In the genomic region with DNA sequence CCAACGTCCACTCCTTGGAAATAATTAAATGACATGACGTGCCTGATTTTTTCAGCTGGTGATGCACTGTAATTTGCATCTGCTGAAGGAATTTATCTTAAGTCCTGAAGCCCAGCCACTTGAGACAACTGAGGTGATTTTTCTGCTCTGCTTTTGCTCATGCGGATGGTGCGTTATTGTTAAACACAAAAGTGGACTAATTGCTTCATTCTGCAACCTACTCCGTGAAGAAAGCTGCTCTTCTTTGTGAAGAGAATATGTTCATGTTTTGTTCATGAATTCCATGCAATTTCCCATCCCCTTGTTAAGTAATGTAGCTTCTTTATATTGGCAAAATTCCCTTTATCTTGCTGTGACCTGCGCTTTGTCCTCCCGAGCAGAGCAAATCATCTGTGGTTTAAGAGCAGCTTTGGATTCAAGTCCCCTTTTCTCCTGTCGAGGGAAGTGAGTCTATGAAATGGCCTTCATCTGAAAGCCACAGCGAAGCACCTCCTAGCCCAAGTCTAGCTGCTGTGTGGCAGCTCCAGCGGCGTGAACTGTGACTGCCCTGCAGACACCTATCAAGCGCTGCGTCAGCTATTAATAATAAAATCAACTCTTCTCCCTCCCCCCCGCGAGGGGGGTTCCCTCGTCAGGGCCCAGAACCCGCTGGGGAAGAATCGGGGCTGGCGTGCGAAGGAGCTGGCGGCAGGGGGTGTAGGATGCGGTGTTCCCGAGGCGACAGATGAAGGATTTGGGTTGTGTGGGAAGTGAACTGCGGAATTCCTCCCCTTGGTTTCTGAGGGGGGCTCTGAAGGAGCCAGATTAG, we compare ENCODE assay signal across 7 cellular contexts. TPM values are rescaled to one million over a fixed set of nuclear protein-coding genes. Genes with fewer than 3 reads are reported as not detected.
A peak's percentile ranks its signal among the peaks of the same experiment; 100 is the strongest.
DNase-seq lines count a peak whose midpoint lies in the region; ATAC-seq and TF ChIP-seq lines count a peak whose summit lies in the region.

No MANE protein-coding gene starts in this region.

- in situ Hi-C loops in GM13976 (cut with MboI; ENCODE audit: low sequenced_read_pairs, unreplicated experiment), result no loop called here

- peak overlapping the region; percentile 87 to 94 (median 90) for H3K4me3 Mint-ChIP-seq in naive thymus-derived CD8-positive, alpha-beta T cell

- intact Hi-C loops in esophagus squamous epithelium (cut with DNase I), result no loop called here
- intact Hi-C loops in stomach (cut with DNase I; ENCODE audit: low total_unique reads), result no loop called here

- H3K27me3 Mint-ChIP-seq in naive thymus-derived CD8-positive, alpha-beta T cell, result peaks cover 0 to 1% (median 0%) of the 10 kb centered on the region in 5 donors

- TF ChIP-seq CTCF in GM13976 (IDR thresholded peaks at IDR 0.05; ENCODE audit: borderline replicate concordance, control extremely low read depth, extremely low read depth, insufficient read depth, missing control alignments) (no peak), esophagus squamous epithelium (IDR thresholded peaks at IDR 0.05) (peak in 1 of 6 experiments; percentile 22), stomach (IDR thresholded peaks at IDR 0.05) (no peak)

- H3K27me3 ChIP-seq in esophagus squamous epithelium, result no peaks in the 10 kb centered on the region
- no peaks in the 10 kb centered on the region for H3K27me3 ChIP-seq in stomach

- H3K9me3 ChIP-seq in esophagus squamous epithelium (no peaks in the 10 kb centered on the region), stomach (no peaks in the 10 kb centered on the region)

- H3K27ac Mint-ChIP-seq in naive thymus-derived CD8-positive, alpha-beta T cell, result peak overlapping the region in 9 of 10 donors; percentile 61 to 95 (median 91)

- H3K4me1 Mint-ChIP-seq in naive thymus-derived CD8-positive, alpha-beta T cell, result peaks cover 11 to 49% (median 45%) of the 10 kb centered on the region in 4 donors

- TF ChIP-seq EP300 in stomach (IDR thresholded peaks at IDR 0.05), result no peak

- 15 to 35% methylated on average over 9 to 14 of the region's 25 CpGs for WGBS in esophagus squamous epithelium, 2 donors
- 17 to 20% (median 19%) methylated on average over 21 to 25 of the region's 25 CpGs for WGBS in stomach, 5 donors

- H3K36me3 ChIP-seq in esophagus squamous epithelium, result peaks cover 0 to 5% (median 0%) of the 10 kb centered on the region in 3 donors
- peaks cover 0 to 2% (median 0%) of the 10 kb centered on the region in 4 donors for H3K36me3 ChIP-seq in stomach

- DNase-seq in GM13976 (ENCODE audit: low spot score), result peak; percentile 52
- peak; percentile 31 for DNase-seq in NCI-H460 (ENCODE audit: extremely low read depth, low read depth)
- peak; percentile 31 for DNase-seq in activated T-cell treated with anti-CD3 and anti-CD28 coated beads for 48 hours (ENCODE audit: low read depth)
- DNase-seq in esophagus squamous epithelium (lab: John Stamatoyannopoulos, UW), result no peak
- peak in 6 of 10 donors; percentile 22 to 70 (median 37) for DNase-seq in naive thymus-derived CD8-positive, alpha-beta T cell
- DNase-seq in stomach, result peak; percentile 43

- peak overlapping the region; percentile 67 to 97 (median 84) for H3K4me3 ChIP-seq in esophagus squamous epithelium
- peak overlapping the region; percentile 78 to 89 (median 88) for H3K4me3 ChIP-seq in stomach

- no peak for TF ChIP-seq POLR2A in esophagus squamous epithelium (IDR thresholded peaks at IDR 0.05)
- no peak for TF ChIP-seq POLR2A in stomach (IDR thresholded peaks at IDR 0.05)

- no peaks in the 10 kb centered on the region for H3K9me3 Mint-ChIP-seq in naive thymus-derived CD8-positive, alpha-beta T cell

- POLR2A ChIA-PET in naive thymus-derived CD8-positive, alpha-beta T cell (lab: Charles Lee), result interaction anchor here (0.6 to 3.0 kb wide), 15 partner anchors 8 to 334 kb away, joined by 3 to 10 read pairs (median 4); a partner anchor contains a TSS

- H3K36me3 Mint-ChIP-seq in naive thymus-derived CD8-positive, alpha-beta T cell, result peaks cover 0 to 23% (median 0%) of the 10 kb centered on the region in 3 donors

- H3K27ac ChIP-seq in esophagus squamous epithelium, result peak overlapping the region; percentile 96 to 99 (median 98)
- H3K27ac ChIP-seq in stomach, result peak overlapping the region; percentile 97 to 100 (median 99)

- peaks cover 13 to 53% (median 19%) of the 10 kb centered on the region in 3 donors for H3K4me1 ChIP-seq in esophagus squamous epithelium
- H3K4me1 ChIP-seq in stomach, result peaks cover 17 to 43% (median 31%) of the 10 kb centered on the region in 4 donors

- ATAC-seq in HG02840 (IDR thresholded peaks at IDR 0.05; ENCODE audit: low FRiP score, unreplicated experiment), result peak; percentile 10
- ATAC-seq in naive thymus-derived CD8-positive, alpha-beta T cell, result peak; percentile 14 to 24

RNA-seq across cellular contexts. Expression of a gene that starts 0.9 kb away (rescaled TPM):
- total RNA-seq in NCI-H460 (2014; rRNA removed; shearing (Covaris generic)), result 130 and 150 TPM in 2 replicates
- polyA plus RNA-seq in NCI-H460 (2014; cell fraction: nucleus; rRNA removed), result 108 and 140 TPM in 2 replicates
- total RNA-seq in esophagus squamous epithelium (100 to 1,000 TPM; 147 to 263 (median 177) TPM), stomach (100 to 1,000 TPM; 102 to 202 (median 118) TPM)
- total RNA-seq in naive thymus-derived CD8-positive, alpha-beta T cell, result 10 to 100 TPM; 69.3 to 75.6 TPM
- 1 to 10 TPM; 1.7 to 2.0 (median 1.9) TPM for polyA plus RNA-seq in naive thymus-derived CD8-positive, alpha-beta T cell
- polyA plus RNA-seq in stomach, result 10 to 100 TPM; 14.1 to 29.6 (median 23.7) TPM
